8 cellular contexts compared by ENCODE assay signal in genomic region chr1:228102791-228103620, GRCh38. TPM values are rescaled to one million over a fixed set of nuclear protein-coding genes. Genes with fewer than 3 reads are reported as not detected.
DNase-seq lines count a peak whose midpoint lies in the region; TF ChIP-seq lines count a peak whose summit lies in the region.

C1orf35 (minus strand) TSS chr1:228103325; CDS start chr1:228103227, 98 bp downstream.

- H3K36me3 ChIP-seq in MM.1S (replicated peaks; ENCODE audit: insufficient read depth, low read length) = 0 out of 2 replicates have a peak, but pooled peaks cover 15% of the 10 kb centered on the region

- H3K27me3 ChIP-seq in MM.1S (replicated peaks; ENCODE audit: insufficient read depth, low read length) = no peaks in the 10 kb centered on the region

- H3K27ac ChIP-seq in MM.1S (ENCODE audit: low read length) = peak within 1 kb of the TSS; percentile 78

- H3K27ac Mint-ChIP-seq in nephron = peak within 1 kb of the TSS; percentile 81 to 94 (median 93)
- peak within 1 kb of the TSS; percentile 93 for H3K27ac Mint-ChIP-seq in stimulated activated naive CD8-positive, alpha-beta T cell treated with anti-CD3 and anti-CD28 coated beads, Interleukin-15, Interleukin-2, amounts not matched to agents 100 ng/mL and 50 ng/mL, for 24 hours

- H3K4me2 ChIP-seq in MM.1S (ENCODE audit: low read depth, low read length) = peak within 1 kb of the TSS; percentile 82

- H3K4me1 ChIP-seq in MM.1S (ENCODE audit: low read length) = peaks cover 19% of the 10 kb centered on the region

- H3K9me3 Mint-ChIP-seq in nephron = no peaks in the 10 kb centered on the region
- no peaks in the 10 kb centered on the region for H3K9me3 Mint-ChIP-seq in stimulated activated naive CD8-positive, alpha-beta T cell treated with anti-CD3 and anti-CD28 coated beads, Interleukin-15, Interleukin-2, amounts not matched to agents 100 ng/mL and 50 ng/mL, for 24 hours

- H3K4me3 Mint-ChIP-seq in nephron = peak within 1 kb of the TSS; percentile 93 to 95 (median 93)
- peak within 1 kb of the TSS; percentile 94 for H3K4me3 Mint-ChIP-seq in stimulated activated naive CD8-positive, alpha-beta T cell treated with anti-CD3 and anti-CD28 coated beads, Interleukin-15, Interleukin-2, amounts not matched to agents 100 ng/mL and 50 ng/mL, for 24 hours

- in situ Hi-C loops in G401 (cut with HindIII; ENCODE audit: low sequenced_read_pairs) = loop anchor here (10.0 kb wide), 1 partner anchor 142 kb away; no protein-coding TSS in a partner anchor

- no peak for TF ChIP-seq CTCF in MM.1S (IDR thresholded peaks at IDR 0.05; ENCODE audit: low read length)
- no peak for TF ChIP-seq CTCF in fibroblast of the aortic adventitia (IDR thresholded peaks at IDR 0.05; ENCODE audit: insufficient read depth, low read length)
- no peak for TF ChIP-seq CTCF in nephron (IDR thresholded peaks at IDR 0.05; ENCODE audit: unreplicated experiment in 3 of 3)

- peaks cover 11% of the 10 kb centered on the region for H3K4me1 Mint-ChIP-seq in nephron
- H3K4me1 Mint-ChIP-seq in stimulated activated naive CD8-positive, alpha-beta T cell treated with anti-CD3 and anti-CD28 coated beads, Interleukin-15, Interleukin-2, amounts not matched to agents 100 ng/mL and 50 ng/mL, for 24 hours (ENCODE audit: low read depth) = peaks cover 28% of the 10 kb centered on the region

- peaks cover 31% of the 10 kb centered on the region for H3K36me3 Mint-ChIP-seq in nephron (ENCODE audit: low read depth)
- peaks cover 30% of the 10 kb centered on the region for H3K36me3 Mint-ChIP-seq in stimulated activated naive CD8-positive, alpha-beta T cell treated with anti-CD3 and anti-CD28 coated beads, Interleukin-15, Interleukin-2, amounts not matched to agents 100 ng/mL and 50 ng/mL, for 24 hours (ENCODE audit: low read depth)

- peaks cover 65% of the 10 kb centered on the region for H3K79me2 ChIP-seq in MM.1S (ENCODE audit: low read length)

- peaks cover 53% of the 10 kb centered on the region for H3F3A ChIP-seq in MM.1S (ENCODE audit: insufficient read depth, low read length)

- H3K27me3 Mint-ChIP-seq in nephron (ENCODE audit: low read depth) = no peaks in the 10 kb centered on the region
- H3K27me3 Mint-ChIP-seq in stimulated activated naive CD8-positive, alpha-beta T cell treated with anti-CD3 and anti-CD28 coated beads, Interleukin-15, Interleukin-2, amounts not matched to agents 100 ng/mL and 50 ng/mL, for 24 hours = no peaks in the 10 kb centered on the region

- peak; percentile 86 for DNase-seq in G401 (ENCODE audit: low spot score)
- DNase-seq in HCEC 1CT = peak; percentile 87
- DNase-seq in MM.1S = peak; percentile 98
- DNase-seq in SHP77 treated with DMSO at 0.1 percent for 48 hours (lab: John Stamatoyannopoulos, UW) = peak; percentile 86
- peak; percentile 91 for DNase-seq in activated effector memory CD4-positive, alpha-beta T cell treated with Interleukin-2 at 50 U/mL for 16 hours
- peak; percentile 88 for DNase-seq in fibroblast of the aortic adventitia (ENCODE audit: low read depth)

- H3K4me3 ChIP-seq in MM.1S (ENCODE audit: low read length) (peak within 1 kb of the TSS; percentile 90), fibroblast of the aortic adventitia (ENCODE audit: low read depth, low read length) (peak within 1 kb of the TSS; percentile 91)

- H3K9me2 ChIP-seq in MM.1S (replicated peaks; ENCODE audit: insufficient read depth, low read length) = no peaks in the 10 kb centered on the region

- H4K20me1 ChIP-seq in MM.1S (ENCODE audit: insufficient read depth, low read length) = peaks cover 20% of the 10 kb centered on the region

- peak within 1 kb of the TSS; percentile 87 for H3K9ac ChIP-seq in MM.1S (ENCODE audit: low read length)

- H2AFZ ChIP-seq in MM.1S (ENCODE audit: low read length) = peak within 1 kb of the TSS; percentile 88

- H3K9me3 ChIP-seq in MM.1S (replicated peaks; ENCODE audit: insufficient read depth, low read length) = no peaks in the 10 kb centered on the region

RNA-seq across cellular contexts. Expression of gene C1orf35, which starts in this region (rescaled TPM):
- 29.7 and 36.9 TPM in 2 replicates for total RNA-seq in G401 (2014; rRNA removed; shearing (Covaris generic))
- 5.9 and 21.8 TPM in 2 replicates for total RNA-seq in fibroblast of the aortic adventitia (ENCODE audit: low replicate concordance)

Comparison
In these comparisons a context has a peak if more than half of its experiments do, and no peak if none do; other contexts are left out.
1. Peak in every context shown above with its lines: DNase-seq, H3K4me3 ChIP-seq and H3K27ac ChIP-seq.